20 cellular contexts compared by ENCODE assay signal in the genomic region with DNA sequence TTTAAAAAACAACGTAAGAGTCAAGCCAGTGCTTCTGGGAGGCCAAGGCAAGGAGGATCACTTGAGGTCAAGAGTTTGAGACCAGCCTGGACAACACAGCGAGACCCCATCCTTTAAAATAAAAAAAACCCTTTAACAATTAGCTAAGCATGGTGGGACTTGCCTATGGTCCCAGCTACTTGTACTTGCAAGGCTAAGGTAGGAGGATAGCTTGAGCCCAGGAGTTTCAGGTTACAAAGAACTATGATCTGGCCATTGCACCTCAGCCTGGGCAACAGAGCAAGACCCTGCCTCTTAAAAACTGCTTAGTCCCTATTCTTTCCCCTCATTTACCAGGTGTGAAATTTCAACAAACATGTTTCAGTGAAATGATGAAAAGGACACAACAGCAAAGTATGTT.
DNase-seq lines count a peak whose midpoint lies in the region; ATAC-seq, FAIRE-seq and TF ChIP-seq lines count a peak whose summit lies in the region.
"Had no signal": no experiment of that assay in that cellular context is flagged by ENCODE, and none has a peak within 500 bp of the region (broad histone marks: within the 10 kb centered on the region; RNA-seq: fewer than 3 reads in every experiment).

No MANE protein-coding gene starts in this region.

- H3K4me2 ChIP-seq in K562 (ENCODE audit: insufficient read depth, low read length), result no peak overlapping the region
- H3K4me2 ChIP-seq: BLaER1, GM23338 had no signal

- H3K4me3 ChIP-seq in K562 (no peak overlapping the region), esophagus muscularis mucosa (no peak overlapping the region)
- H3K4me3 ChIP-seq: BLaER1, GM23338 had no signal

- CTCF ChIA-PET in activated CD4-positive, alpha-beta T cell treated with anti-CD3 and anti-CD28 coated beads for 36 hours (lab: Charles Lee), result interaction anchor here (0.8 to 2.0 kb wide), 6 partner anchors 10 to 99 kb away, joined by 3 to 7 read pairs (median 4); no protein-coding TSS in a partner anchor
- CTCF ChIA-PET in K562 (lab: Yijun Ruan, JAX; ENCODE audit: low intra/inter-chr PET ratio), result interaction anchor here (0.6 kb wide), 1 partner anchor 105 kb away, joined by 3 read pairs; a partner anchor contains a TSS

- WGBS in K562 (ENCODE audit: insufficient coverage, low coverage, missing lambda C conversion rate), result 86% methylated on average over 2 of the region's 2 CpGs
- WGBS in esophagus muscularis mucosa, result 90% methylated on average over 2 of the region's 2 CpGs

- TF ChIP-seq CTCF in K562 (IDR thresholded peaks at IDR 0.05 in 2 of 3, conservative IDR thresholded peaks at IDR 0.05 in 1 of 3; ENCODE audit: insufficient read depth in 2 of 3, low read depth in 1 of 3, low read length in 3 of 3) (no peak), progenitor cell of endocrine pancreas (IDR thresholded peaks at IDR 0.05; ENCODE audit: unreplicated experiment) (no peak), esophagus muscularis mucosa (IDR thresholded peaks at IDR 0.05) (no peak)

- TF ChIP-seq RAD21 in K562 (CRISPR knock-in tag; conservative IDR thresholded peaks at IDR 0.05 in 1 of 2, IDR thresholded peaks at IDR 0.05 in 1 of 2), result no peak

- peak overlapping the region; percentile 88 for H3K27ac Mint-ChIP-seq in activated CD4-positive, alpha-beta T cell treated with anti-CD3 and anti-CD28 coated beads for 36 hours
- H3K27ac Mint-ChIP-seq in T-helper 17 cell (peak overlapping the region; percentile 77), progenitor cell of endocrine pancreas (peak overlapping the region; percentile 26)
- H3K27ac Mint-ChIP-seq: GM23338 had no signal

- peak; percentile 57 for FAIRE-seq in K562 (lab: Jason Lieb, UNC)

- BruUV-seq in K562 (replicated peaks; lab: Mats Ljungman, UMichigan), result no TSS peak

- peaks cover 86% of the 10 kb centered on the region for H3K79me2 ChIP-seq in K562 (ENCODE audit: control insufficient read depth, insufficient read depth, low read length)

- H3K9me1 ChIP-seq in K562 (ENCODE audit: control insufficient read depth, insufficient read depth, low read length), result no peaks in the 10 kb centered on the region

- intact Hi-C loops in activated CD4-positive, alpha-beta T cell treated with anti-CD3 and anti-CD28 coated beads for 36 hours (cut with DNase I, micrococcal nuclease), result loop anchor here (5.0 to 10.0 kb wide), 2 partner anchors 36 to 46 kb away; no protein-coding TSS in a partner anchor
- intact Hi-C loops in K562 (cut with micrococcal nuclease), result no loop called here
- intact Hi-C loops in esophagus muscularis mucosa (cut with DNase I), result no loop called here

- H4K20me1 ChIP-seq in K562 (replicated peaks; ENCODE audit: control insufficient read depth, insufficient read depth, low read length), result no peaks in the 10 kb centered on the region

- peaks cover 69% of the 10 kb centered on the region for H3K4me1 Mint-ChIP-seq in activated CD4-positive, alpha-beta T cell treated with anti-CD3 and anti-CD28 coated beads for 36 hours
- H3K4me1 Mint-ChIP-seq in T-helper 17 cell, result peaks cover 42% of the 10 kb centered on the region
- H3K4me1 Mint-ChIP-seq in progenitor cell of endocrine pancreas (ENCODE audit: low read depth), result peaks cover 7% of the 10 kb centered on the region

- H3K36me3 Mint-ChIP-seq in activated CD4-positive, alpha-beta T cell treated with anti-CD3 and anti-CD28 coated beads for 36 hours (ENCODE audit: low read depth), result peaks cover 33% of the 10 kb centered on the region
- H3K36me3 Mint-ChIP-seq in T-helper 17 cell (ENCODE audit: low read depth) (no peaks in the 10 kb centered on the region), progenitor cell of endocrine pancreas (ENCODE audit: insufficient read depth) (peaks cover 6% of the 10 kb centered on the region)

- no peak for TF ChIP-seq EP300 in K562 (IDR thresholded peaks at IDR 0.05; ENCODE audit: low read length)
- no peak for TF ChIP-seq EP300 in esophagus muscularis mucosa (IDR thresholded peaks at IDR 0.05)

- in situ Hi-C loops in K562 (cut with MboI), result no loop called here

- no peak for DNase-seq in activated CD4-positive, alpha-beta T cell treated with anti-CD3 and anti-CD28 coated beads for 36 hours
- no peak for DNase-seq in activated CD4-positive, alpha-beta T cell treated with anti-CD3 and anti-CD28 coated beads, Interleukin-2, amount 50 U/mL, for 4 hours
- DNase-seq in T-helper 17 cell, result no peak
- DNase-seq in K562 (ENCODE audit: extremely low read depth in 1 of 4, low spot score in 3 of 4), result no peak
- no peak for DNase-seq in progenitor cell of endocrine pancreas (ENCODE audit: low spot score, unreplicated experiment)
- DNase-seq in activated effector memory CD4-positive, alpha-beta T cell treated with Interleukin-2 at 50 U/mL for 16 hours, result no peak
- DNase-seq in esophagus muscularis mucosa (ENCODE audit: extremely low spot score), result no peak
- DNase-seq in GM03348 (ENCODE audit: low spot score), result no peak
- DNase-seq: COR-L47, DMS153, EL, KG1, NCI-H1048, NCI-H1694, NCI-H2107, NCI-H226, NCI-H526 had no signal

- no peak overlapping the region for H3K4me3 Mint-ChIP-seq in activated CD4-positive, alpha-beta T cell treated with anti-CD3 and anti-CD28 coated beads for 36 hours
- H3K4me3 Mint-ChIP-seq in T-helper 17 cell (no peak overlapping the region), progenitor cell of endocrine pancreas (ENCODE audit: low read depth) (no peak overlapping the region)
- H3K4me3 Mint-ChIP-seq: GM23338 had no signal

- POLR2A ChIA-PET in activated CD4-positive, alpha-beta T cell treated with anti-CD3 and anti-CD28 coated beads for 36 hours (lab: Charles Lee), result no interaction called here
- POLR2A ChIA-PET in K562 (lab: Yijun Ruan, JAX), result interaction anchor here (0.6 to 4.0 kb wide), 4 partner anchors 11 to 104 kb away, joined by 3 to 32 read pairs (median 3); a partner anchor contains a TSS

- H3K27me3 Mint-ChIP-seq in activated CD4-positive, alpha-beta T cell treated with anti-CD3 and anti-CD28 coated beads for 36 hours, result no peaks in the 10 kb centered on the region
- no peaks in the 10 kb centered on the region for H3K27me3 Mint-ChIP-seq in T-helper 17 cell
- H3K27me3 Mint-ChIP-seq in progenitor cell of endocrine pancreas, result no peaks in the 10 kb centered on the region

- ATAC-seq in activated CD4-positive, alpha-beta T cell treated with anti-CD3 and anti-CD28 coated beads for 36 hours, result no peak
- ATAC-seq in T-helper 17 cell (no peak), K562 (no peak)
- ATAC-seq: GM23338 had no signal

- H3K9ac ChIP-seq in K562 (ENCODE audit: insufficient read depth in 1 of 2, low read depth in 2 of 2, low read length in 2 of 2), result no peak overlapping the region
- H3K9ac ChIP-seq: BLaER1 had no signal

- no peak overlapping the region for H3K27ac ChIP-seq in K562 (ENCODE audit: extremely low read depth, low read depth, low read length)
- no peak overlapping the region for H3K27ac ChIP-seq in esophagus muscularis mucosa (replicated peaks in 1 of 4)
- H3K27ac ChIP-seq: 22Rv1, BLaER1 had no signal

- no peaks in the 10 kb centered on the region for H3K9me3 Mint-ChIP-seq in activated CD4-positive, alpha-beta T cell treated with anti-CD3 and anti-CD28 coated beads for 36 hours (ENCODE audit: low read depth)
- no peaks in the 10 kb centered on the region for H3K9me3 Mint-ChIP-seq in progenitor cell of endocrine pancreas (ENCODE audit: low read depth)
- H3K9me3 Mint-ChIP-seq: GM23338 had no signal

- H3K36me3 ChIP-seq in K562 (ENCODE audit: control insufficient read depth, insufficient read depth, low read length) (peaks cover 29% of the 10 kb centered on the region), esophagus muscularis mucosa (peaks cover 0 to 8% (median 0%) of the 10 kb centered on the region in 4 donors)

- H3K27me3 ChIP-seq in K562 (ENCODE audit: control insufficient read depth in 2 of 2, insufficient read depth in 2 of 2, low read length in 2 of 2), result no peaks in the 10 kb centered on the region
- no peaks in the 10 kb centered on the region for H3K27me3 ChIP-seq in esophagus muscularis mucosa
- H3K27me3 ChIP-seq: BLaER1 had no signal

- H3K9me3 ChIP-seq in T-helper 17 cell (ENCODE audit: control insufficient read depth, low read length, poor library complexity, severe bottlenecking), result no peaks in the 10 kb centered on the region
- H3K9me3 ChIP-seq in K562 (replicated peaks; ENCODE audit: control insufficient read depth, insufficient read depth, low read depth, low read length), result no peaks in the 10 kb centered on the region
- no peaks in the 10 kb centered on the region for H3K9me3 ChIP-seq in esophagus muscularis mucosa
- H3K9me3 ChIP-seq: BLaER1 had no signal

- H2AFZ ChIP-seq in K562 (ENCODE audit: low read depth, low read length), result no peak overlapping the region
- H2AFZ ChIP-seq: GM23338 had no signal

- TF ChIP-seq POLR2A in K562 (conservative IDR thresholded peaks at IDR 0.05) (no peak), esophagus muscularis mucosa (IDR thresholded peaks at IDR 0.05; ENCODE audit: low read depth) (no peak)

- H3K4me1 ChIP-seq in K562 (replicated peaks in 1 of 2; ENCODE audit: control insufficient read depth in 2 of 2, insufficient read depth in 2 of 2, low read length in 2 of 2) (peaks cover 0 to 6% of the 10 kb centered on the region in 2 experiments; a peak in 3 of 5 replicates), esophagus muscularis mucosa (peaks cover 22 to 90% (median 52%) of the 10 kb centered on the region in 4 donors)
- H3K4me1 ChIP-seq: BLaER1 had no signal

TF ChIP-seq in K562, 482 proteins besides CTCF, POLR2A, EP300 and RAD21 (continues in another document):
- no peak for TF ChIP-seq HMG20A (CRISPR knock-in tag; conservative IDR thresholded peaks at IDR 0.05)
- TF ChIP-seq, protein P1, sequence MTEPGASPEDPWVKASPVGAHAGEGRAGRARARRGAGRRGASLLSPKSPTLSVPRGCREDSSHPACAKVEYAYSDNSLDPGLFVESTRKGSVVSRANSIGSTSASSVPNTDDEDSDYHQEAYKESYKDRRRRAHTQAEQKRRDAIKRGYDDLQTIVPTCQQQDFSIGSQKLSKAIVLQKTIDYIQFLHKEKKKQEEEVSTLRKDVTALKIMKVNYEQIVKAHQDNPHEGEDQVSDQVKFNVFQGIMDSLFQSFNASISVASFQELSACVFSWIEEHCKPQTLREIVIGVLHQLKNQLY (CRISPR knock-in tag; conservative IDR thresholded peaks at IDR 0.05), result no peak
- TF ChIP-seq, protein P2, sequence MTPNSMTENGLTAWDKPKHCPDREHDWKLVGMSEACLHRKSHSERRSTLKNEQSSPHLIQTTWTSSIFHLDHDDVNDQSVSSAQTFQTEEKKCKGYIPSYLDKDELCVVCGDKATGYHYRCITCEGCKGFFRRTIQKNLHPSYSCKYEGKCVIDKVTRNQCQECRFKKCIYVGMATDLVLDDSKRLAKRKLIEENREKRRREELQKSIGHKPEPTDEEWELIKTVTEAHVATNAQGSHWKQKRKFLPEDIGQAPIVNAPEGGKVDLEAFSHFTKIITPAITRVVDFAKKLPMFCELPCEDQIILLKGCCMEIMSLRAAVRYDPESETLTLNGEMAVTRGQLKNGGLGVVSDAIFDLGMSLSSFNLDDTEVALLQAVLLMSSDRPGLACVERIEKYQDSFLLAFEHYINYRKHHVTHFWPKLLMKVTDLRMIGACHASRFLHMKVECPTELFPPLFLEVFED (CRISPR knock-in tag; conservative IDR thresholded peaks at IDR 0.05), result no peak

Comparison
In these comparisons a context has a peak if more than half of its experiments do, and no peak if none do; other contexts are left out.
1. H3K27ac Mint-ChIP-seq: peak in every context shown above with its lines; median percentile 88 in activated CD4-positive, alpha-beta T cell treated with anti-CD3 and anti-CD28 coated beads for 36 hours; 77 in T-helper 17 cell; 26 in progenitor cell of endocrine pancreas.
2. intact Hi-C loops: an anchor here in activated CD4-positive, alpha-beta T cell treated with anti-CD3 and anti-CD28 coated beads for 36 hours (5.0 to 10.0 kb wide); none called in K562 and esophagus muscularis mucosa.